8 cellular contexts compared by ENCODE assay signal in genomic region chr15:45402162-45402954, GRCh38. TPM values are rescaled to one million over a fixed set of nuclear protein-coding genes. Genes with fewer than 3 reads are reported as not detected.
DNase-seq lines count a peak whose midpoint lies in the region; ATAC-seq and TF ChIP-seq lines count a peak whose summit lies in the region.

No MANE protein-coding gene starts in this region.

- H3K9me3 ChIP-seq in Panc1 (ENCODE audit: control insufficient read depth, insufficient read depth, low read depth, low read length) (no peaks in the 10 kb centered on the region), esophagus squamous epithelium (no peaks in the 10 kb centered on the region), muscle layer of duodenum (ENCODE audit: control insufficient read depth in 1 of 2, low read length in 2 of 2) (no peaks in the 10 kb centered on the region)

- in situ Hi-C loops in Panc1 (cut with HindIII; ENCODE audit: low pct_unique_long_range_greater_than_20kb, low sequenced_read_pairs): no loop called here

- H3K4me3 ChIP-seq in KMS-11 (IDR thresholded peaks at IDR 0.05; ENCODE audit: insufficient read depth, low read depth, low read length): no peak overlapping the region
- peak overlapping the region; percentile 86 to 98 for H3K4me3 ChIP-seq in Panc1 (ENCODE audit: low read depth in 2 of 2, low read length in 2 of 2)
- H3K4me3 ChIP-seq in esophagus squamous epithelium: peak overlapping the region; percentile 58 to 98 (median 91)
- H3K4me3 ChIP-seq in muscle layer of duodenum (ENCODE audit: low read depth in 1 of 2, low read length in 2 of 2): peak overlapping the region; percentile 92 to 98

- H3K27ac ChIP-seq in KMS-11: peak overlapping the region; percentile 70
- H3K27ac ChIP-seq in Panc1 (ENCODE audit: low read length): peak overlapping the region; percentile 100
- peak overlapping the region; percentile 89 to 97 (median 96) for H3K27ac ChIP-seq in esophagus squamous epithelium
- peak overlapping the region; percentile 96 for H3K27ac ChIP-seq in muscle layer of duodenum (ENCODE audit: low read length)

- POLR2A ChIA-PET in Panc1 (lab: Charles Lee): interaction anchor here (0.6 kb wide), 1 partner anchor 226 kb away, joined by 4 read pairs; no protein-coding TSS in a partner anchor

- intact Hi-C loops in Panc1 (cut with micrococcal nuclease; ENCODE audit: unreplicated experiment) (loop anchor here (5.0 kb wide), 1 partner anchor 195 kb away; no protein-coding TSS in a partner anchor), esophagus squamous epithelium (cut with DNase I) (no loop called here)

- peaks cover 30% of the 10 kb centered on the region for H3K4me1 Mint-ChIP-seq in activated T-cell treated with anti-CD3 and anti-CD28 coated beads, Interleukin-2, amount 50 U/mL, for 72 hours (ENCODE audit: low read depth)

- H3K4me1 ChIP-seq in KMS-11 (ENCODE audit: low read depth, poor library complexity, severe bottlenecking) (peaks cover 42% of the 10 kb centered on the region), Panc1 (ENCODE audit: control insufficient read depth, insufficient read depth, low read length) (peaks cover 15% of the 10 kb centered on the region), esophagus squamous epithelium (peaks cover 7 to 33% (median 12%) of the 10 kb centered on the region in 3 donors), muscle layer of duodenum (ENCODE audit: control insufficient read depth in 1 of 2, insufficient read depth in 2 of 2, low read length in 2 of 2) (peaks cover 0 to 17% of the 10 kb centered on the region in 2 donors)

- H3K36me3 ChIP-seq in KMS-11 (ENCODE audit: insufficient read depth) (0 out of 2 replicates have a peak, but pooled peaks cover 2% of the 10 kb centered on the region), Panc1 (ENCODE audit: control insufficient read depth, insufficient read depth, low read length) (peaks cover 21% of the 10 kb centered on the region), esophagus squamous epithelium (peaks cover 0 to 25% (median 6%) of the 10 kb centered on the region in 3 donors), muscle layer of duodenum (ENCODE audit: control insufficient read depth in 1 of 2, insufficient read depth in 2 of 2, low read length in 2 of 2) (peaks cover 8 to 14% of the 10 kb centered on the region in 2 donors)

- no peaks in the 10 kb centered on the region for H3K27me3 Mint-ChIP-seq in activated T-cell treated with anti-CD3 and anti-CD28 coated beads, Interleukin-2, amount 50 U/mL, for 72 hours (ENCODE audit: low read depth)

- BruUV-seq in Panc1 (replicated peaks; lab: Mats Ljungman, UMichigan): no TSS peak

- CTCF ChIA-PET in Panc1 (lab: Charles Lee): interaction anchor here (0.5 to 1.1 kb wide), 5 partner anchors 42 to 240 kb away, joined by 3 to 5 read pairs (median 4); no protein-coding TSS in a partner anchor

- peak overlapping the region; percentile 84 for H3K9ac ChIP-seq in KMS-11

- peaks cover 16% of the 10 kb centered on the region for H3K79me2 ChIP-seq in KMS-11 (ENCODE audit: insufficient read depth, low read depth)

- TF ChIP-seq CTCF in KMS-11 (conservative IDR thresholded peaks at IDR 0.05; ENCODE audit: low read depth, low read length): no peak
- TF ChIP-seq CTCF in Panc1 (IDR thresholded peaks at IDR 0.05): no peak
- TF ChIP-seq CTCF in esophagus squamous epithelium (IDR thresholded peaks at IDR 0.05): no peak

- peaks cover 5 to 11% of the 10 kb centered on the region in 2 donors for H3K36me3 Mint-ChIP-seq in activated T-cell treated with anti-CD3 and anti-CD28 coated beads, Interleukin-2, amount 50 U/mL, for 72 hours (ENCODE audit: insufficient read depth in 2 of 2)

- H3K27ac Mint-ChIP-seq in activated T-cell treated with anti-CD3 and anti-CD28 coated beads, Interleukin-2, amount 50 U/mL, for 72 hours: peak overlapping the region; percentile 99

- peak overlapping the region; percentile 93 to 99 for H3K4me3 Mint-ChIP-seq in activated T-cell treated with anti-CD3 and anti-CD28 coated beads, Interleukin-2, amount 50 U/mL, for 72 hours

- WGBS in esophagus squamous epithelium, 2 donors: 0% methylated on average over 10 to 31 of the region's 84 CpGs

- H4K20me1 ChIP-seq in KMS-11 (ENCODE audit: insufficient read depth): 0 out of 2 replicates have a peak, but pooled peaks cover 3% of the 10 kb centered on the region

- H3K27me3 ChIP-seq in KMS-11 (ENCODE audit: insufficient read depth, low read depth): no peaks in the 10 kb centered on the region
- H3K27me3 ChIP-seq in Panc1 (ENCODE audit: control insufficient read depth, insufficient read depth, low read length): no peaks in the 10 kb centered on the region
- peaks cover 0 to 5% (median 0%) of the 10 kb centered on the region in 4 donors for H3K27me3 ChIP-seq in esophagus squamous epithelium
- no peaks in the 10 kb centered on the region for H3K27me3 ChIP-seq in muscle layer of duodenum (ENCODE audit: low read depth, low read length)

- peak in 3 of 4 donors; percentile 50 to 83 (median 69) for TF ChIP-seq POLR2A in esophagus squamous epithelium (IDR thresholded peaks at IDR 0.05)

- no peaks in the 10 kb centered on the region for H3K9me3 Mint-ChIP-seq in activated T-cell treated with anti-CD3 and anti-CD28 coated beads, Interleukin-2, amount 50 U/mL, for 72 hours

- peak; percentile 87 for ATAC-seq in GM21786 (IDR thresholded peaks at IDR 0.05; ENCODE audit: unreplicated experiment)
- peak; percentile 96 for ATAC-seq in Panc1
- ATAC-seq in activated T-cell treated with anti-CD3 and anti-CD28 coated beads, Interleukin-2, amount 50 U/mL, for 72 hours (replicated peaks in 1 of 2): peak; percentile 93 to 94

- peak overlapping the region; percentile 94; the same call in 1 of the 2 replicates for H3K4me2 ChIP-seq in KMS-11

- DNase-seq in DMS79 treated with DMSO at 0.1 percent for 48 hours (lab: John Stamatoyannopoulos, UW) (peak; percentile 87), Panc1 (ENCODE audit: low read depth, low spot score) (peak; percentile 97), esophagus squamous epithelium (lab: John Stamatoyannopoulos, UW) (peak; percentile 74)
- DNase-seq in activated T-cell treated with anti-CD3 and anti-CD28 coated beads, Interleukin-2, amount 50 U/mL, for 72 hours: peak; percentile 96 to 97
- DNase-seq in stimulated activated CD8-positive, alpha-beta memory T cell treated with anti-CD3 and anti-CD28 coated beads, Interleukin-7, amount 100 ng/mL, for 24 hours (ENCODE audit: low read depth): peak; percentile 86

- H2AFZ ChIP-seq in KMS-11 (ENCODE audit: low read depth): peak overlapping the region; percentile 93

RNA-seq across cellular contexts. Expression of gene GATM, which starts 24.0 kb away (rescaled TPM):
- total RNA-seq in Panc1 (2021; ENCODE audit: unreplicated experiment) (7.6 TPM), esophagus squamous epithelium (10 to 100 TPM; 11.1 to 20.7 (median 16.7) TPM)
- 4.4 TPM for polyA plus RNA-seq in Panc1 (2012; ENCODE audit: insufficient read length)
- total RNA-seq in activated T-cell treated with anti-CD3 and anti-CD28 coated beads, Interleukin-2, amount 50 U/mL, for 72 hours: 1 to 10 TPM; 1.2 to 3.3 TPM
